In the genomic region with DNA sequence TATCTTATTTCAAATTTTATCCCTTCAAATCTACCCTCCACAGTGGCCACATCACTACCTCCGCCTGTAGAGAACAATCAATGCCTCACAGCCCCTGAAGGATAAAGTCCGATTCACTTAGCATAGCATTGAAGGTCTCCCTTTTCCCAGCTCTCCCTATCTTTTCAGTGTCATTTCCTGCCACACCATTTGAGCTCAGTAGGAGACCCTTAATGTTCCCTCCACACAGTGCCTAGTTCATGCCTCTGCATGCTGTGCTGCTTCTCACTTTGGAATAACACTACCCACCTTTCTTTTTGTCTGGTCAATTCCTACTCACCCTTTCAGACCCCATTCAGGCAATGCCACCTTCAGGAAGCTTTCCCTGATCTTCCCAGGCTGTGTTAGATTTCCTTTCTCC, we compare ENCODE assay signal across 1 cellular context.
TF ChIP-seq lines count a peak whose summit lies in the region.

No MANE protein-coding gene starts in this region.

TF ChIP-seq in GM23338, 12 proteins besides CTCF, POLR2A, EP300 and RAD21 (continued from another document):
- TF ChIP-seq, protein P1, sequence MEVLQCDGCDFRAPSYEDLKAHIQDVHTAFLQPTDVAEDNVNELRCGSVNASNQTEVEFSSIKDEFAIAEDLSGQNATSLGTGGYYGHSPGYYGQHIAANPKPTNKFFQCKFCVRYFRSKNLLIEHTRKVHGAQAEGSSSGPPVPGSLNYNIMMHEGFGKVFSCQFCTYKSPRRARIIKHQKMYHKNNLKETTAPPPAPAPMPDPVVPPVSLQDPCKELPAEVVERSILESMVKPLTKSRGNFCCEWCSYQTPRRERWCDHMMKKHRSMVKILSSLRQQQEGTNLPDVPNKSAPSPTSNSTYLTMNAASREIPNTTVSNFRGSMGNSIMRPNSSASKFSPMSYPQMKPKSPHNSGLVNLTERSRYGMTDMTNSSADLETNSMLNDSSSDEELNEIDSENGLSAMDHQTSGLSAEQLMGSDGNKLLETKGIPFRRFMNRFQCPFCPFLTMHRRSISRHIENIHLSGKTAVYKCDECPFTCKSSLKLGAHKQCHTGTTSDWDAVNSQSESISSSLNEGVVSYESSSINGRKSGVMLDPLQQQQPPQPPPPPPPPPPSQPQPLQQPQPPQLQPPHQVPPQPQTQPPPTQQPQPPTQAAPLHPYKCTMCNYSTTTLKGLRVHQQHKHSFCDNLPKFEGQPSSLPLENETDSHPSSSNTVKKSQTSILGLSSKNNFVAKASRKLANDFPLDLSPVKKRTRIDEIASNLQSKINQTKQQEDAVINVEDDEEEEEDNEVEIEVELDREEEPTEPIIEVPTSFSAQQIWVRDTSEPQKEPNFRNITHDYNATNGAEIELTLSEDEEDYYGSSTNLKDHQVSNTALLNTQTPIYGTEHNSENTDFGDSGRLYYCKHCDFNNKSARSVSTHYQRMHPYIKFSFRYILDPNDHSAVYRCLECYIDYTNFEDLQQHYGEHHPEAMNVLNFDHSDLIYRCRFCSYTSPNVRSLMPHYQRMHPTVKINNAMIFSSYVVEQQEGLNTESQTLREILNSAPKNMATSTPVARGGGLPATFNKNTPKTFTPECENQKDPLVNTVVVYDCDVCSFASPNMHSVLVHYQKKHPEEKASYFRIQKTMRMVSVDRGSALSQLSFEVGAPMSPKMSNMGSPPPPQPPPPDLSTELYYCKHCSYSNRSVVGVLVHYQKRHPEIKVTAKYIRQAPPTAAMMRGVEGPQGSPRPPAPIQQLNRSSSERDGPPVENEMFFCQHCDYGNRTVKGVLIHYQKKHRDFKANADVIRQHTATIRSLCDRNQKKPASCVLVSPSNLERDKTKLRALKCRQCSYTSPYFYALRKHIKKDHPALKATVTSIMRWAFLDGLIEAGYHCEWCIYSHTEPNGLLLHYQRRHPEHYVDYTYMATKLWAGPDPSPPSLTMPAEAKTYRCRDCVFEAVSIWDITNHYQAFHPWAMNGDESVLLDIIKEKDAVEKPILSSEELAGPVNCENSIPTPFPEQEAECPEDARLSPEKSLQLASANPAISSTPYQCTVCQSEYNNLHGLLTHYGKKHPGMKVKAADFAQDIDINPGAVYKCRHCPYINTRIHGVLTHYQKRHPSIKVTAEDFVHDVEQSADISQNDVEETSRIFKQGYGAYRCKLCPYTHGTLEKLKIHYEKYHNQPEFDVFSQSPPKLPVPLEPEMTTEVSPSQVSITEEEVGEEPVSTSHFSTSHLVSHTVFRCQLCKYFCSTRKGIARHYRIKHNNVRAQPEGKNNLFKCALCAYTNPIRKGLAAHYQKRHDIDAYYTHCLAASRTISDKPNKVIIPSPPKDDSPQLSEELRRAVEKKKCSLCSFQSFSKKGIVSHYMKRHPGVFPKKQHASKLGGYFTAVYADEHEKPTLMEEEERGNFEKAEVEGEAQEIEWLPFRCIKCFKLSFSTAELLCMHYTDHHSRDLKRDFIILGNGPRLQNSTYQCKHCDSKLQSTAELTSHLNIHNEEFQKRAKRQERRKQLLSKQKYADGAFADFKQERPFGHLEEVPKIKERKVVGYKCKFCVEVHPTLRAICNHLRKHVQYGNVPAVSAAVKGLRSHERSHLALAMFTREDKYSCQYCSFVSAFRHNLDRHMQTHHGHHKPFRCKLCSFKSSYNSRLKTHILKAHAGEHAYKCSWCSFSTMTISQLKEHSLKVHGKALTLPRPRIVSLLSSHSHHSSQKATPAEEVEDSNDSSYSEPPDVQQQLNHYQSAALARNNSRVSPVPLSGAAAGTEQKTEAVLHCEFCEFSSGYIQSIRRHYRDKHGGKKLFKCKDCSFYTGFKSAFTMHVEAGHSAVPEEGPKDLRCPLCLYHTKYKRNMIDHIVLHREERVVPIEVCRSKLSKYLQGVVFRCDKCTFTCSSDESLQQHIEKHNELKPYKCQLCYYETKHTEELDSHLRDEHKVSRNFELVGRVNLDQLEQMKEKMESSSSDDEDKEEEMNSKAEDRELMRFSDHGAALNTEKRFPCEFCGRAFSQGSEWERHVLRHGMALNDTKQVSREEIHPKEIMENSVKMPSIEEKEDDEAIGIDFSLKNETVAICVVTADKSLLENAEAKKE (CRISPR knock-in tag; IDR thresholded peaks at IDR 0.05): no peak
- TF ChIP-seq POLR2AphosphoS5 (IDR thresholded peaks at IDR 0.05; ENCODE audit: low read depth): no peak
- TF ChIP-seq CREB1 (CRISPR knock-in tag; IDR thresholded peaks at IDR 0.05; ENCODE audit: low read depth): no peak
- no peak for TF ChIP-seq ZNF331 (CRISPR knock-in tag; IDR thresholded peaks at IDR 0.05; ENCODE audit: low read depth)
- TF ChIP-seq NANOG (IDR thresholded peaks at IDR 0.05; ENCODE audit: borderline replicate concordance): no peak
- TF ChIP-seq REST (IDR thresholded peaks at IDR 0.05; ENCODE audit: unreplicated experiment): no peak
- no peak for TF ChIP-seq ZNF114 (CRISPR knock-in tag; IDR thresholded peaks at IDR 0.05)
